Comparison of ENCODE assay signal across 21 cellular contexts in genomic region chr11:34775417-34775888, GRCh38.
DNase-seq lines count a peak whose midpoint lies in the region; ATAC-seq, FAIRE-seq and TF ChIP-seq lines count a peak whose summit lies in the region.
"Had no signal": no experiment of that assay in that cellular context is flagged by ENCODE, and none has a peak within 500 bp of the region (broad histone marks: within the 10 kb centered on the region; RNA-seq: fewer than 3 reads in every experiment).

No MANE protein-coding gene starts in this region.

- no peaks in the 10 kb centered on the region for H3K4me1 ChIP-seq in K562 (replicated peaks in 1 of 2; ENCODE audit: control insufficient read depth in 2 of 2, insufficient read depth in 2 of 2, low read length in 2 of 2)
- no peaks in the 10 kb centered on the region; the same call in 1 of the 2 replicates for H3K4me1 ChIP-seq in HepG2 (ENCODE audit: insufficient read depth, low read length)
- no peaks in the 10 kb centered on the region for H3K4me1 ChIP-seq in mesenchymal stem cell (ENCODE audit: control insufficient read depth, insufficient read depth, low read depth, low read length)

- no peak overlapping the region for H3K18ac ChIP-seq in mesenchymal stem cell (ENCODE audit: low read depth in 1 of 2, low read length in 2 of 2)

- H4K8ac ChIP-seq in mesenchymal stem cell (ENCODE audit: low read length): no peak overlapping the region

- no peaks in the 10 kb centered on the region for H3K79me1 ChIP-seq in mesenchymal stem cell (replicated peaks; ENCODE audit: low read length, poor library complexity, severe bottlenecking)

- no peak overlapping the region for H2BK5ac ChIP-seq in mesenchymal stem cell (ENCODE audit: low read depth, low read length, poor library complexity, severe bottlenecking)

- H3K9me1 ChIP-seq in K562 (ENCODE audit: control insufficient read depth, insufficient read depth, low read length): no peaks in the 10 kb centered on the region

- no peak overlapping the region for H3K14ac ChIP-seq in mesenchymal stem cell (ENCODE audit: low read length in 2 of 2)

- FAIRE-seq in K562 (lab: Jason Lieb, UNC): no peak
- no peak for FAIRE-seq in HepG2 (lab: Jason Lieb, UNC)
- FAIRE-seq: D721Med, GM12878, GM19239 had no signal

- TF ChIP-seq CTCF in K562 (IDR thresholded peaks at IDR 0.05 in 2 of 3, conservative IDR thresholded peaks at IDR 0.05 in 1 of 3; ENCODE audit: insufficient read depth in 2 of 3, low read depth in 1 of 3, low read length in 3 of 3) (no peak), HepG2 (CRISPR knock-in tag; IDR thresholded peaks at IDR 0.05) (no peak)

- no peak overlapping the region for H3K4me3 ChIP-seq in K562
- H3K4me3 ChIP-seq in HepG2 (replicated peaks in 1 of 3; ENCODE audit: insufficient read depth in 1 of 3, low read depth in 2 of 3, low read length in 3 of 3): no peak overlapping the region
- H3K4me3 ChIP-seq in mesenchymal stem cell (ENCODE audit: insufficient read depth in 1 of 2, low read depth in 1 of 2, low read length in 2 of 2): no peak overlapping the region
- H3K4me3 ChIP-seq: GM12878, GM23338 had no signal

- no peak for TF ChIP-seq RAD21 in K562 (CRISPR knock-in tag; conservative IDR thresholded peaks at IDR 0.05 in 1 of 2, IDR thresholded peaks at IDR 0.05 in 1 of 2)
- TF ChIP-seq RAD21 in HepG2 (CRISPR knock-in tag; IDR thresholded peaks at IDR 0.05): no peak

- no peaks in the 10 kb centered on the region for H3K36me3 ChIP-seq in K562 (ENCODE audit: control insufficient read depth, insufficient read depth, low read length)
- no peaks in the 10 kb centered on the region for H3K36me3 ChIP-seq in HepG2 (replicated peaks in 1 of 2; ENCODE audit: control insufficient read depth in 1 of 2, insufficient read depth in 2 of 2, low read length in 2 of 2)
- no peaks in the 10 kb centered on the region for H3K36me3 ChIP-seq in mesenchymal stem cell (ENCODE audit: control insufficient read depth in 1 of 2, insufficient read depth in 2 of 2, low read depth in 1 of 2, low read length in 2 of 2)

- TF ChIP-seq EP300 in K562 (IDR thresholded peaks at IDR 0.05; ENCODE audit: low read length): no peak
- no peak for TF ChIP-seq EP300 in HepG2 (IDR thresholded peaks at IDR 0.05; ENCODE audit: low read depth in 2 of 2, low read length in 2 of 2)
- no peak for TF ChIP-seq EP300 in HepG2 (CRISPR knock-in tag; IDR thresholded peaks at IDR 0.05; ENCODE audit: borderline replicate concordance)

- H2BK12ac ChIP-seq in mesenchymal stem cell (ENCODE audit: low read length in 2 of 2): no peak overlapping the region

- peak overlapping the region; percentile 65 for H2AFZ ChIP-seq in K562 (ENCODE audit: low read depth, low read length)
- no peak overlapping the region for H2AFZ ChIP-seq in HepG2 (ENCODE audit: low read length)
- peak overlapping the region; percentile 27 for H2AFZ ChIP-seq in mesenchymal stem cell (ENCODE audit: low read depth, low read length)
- H2AFZ ChIP-seq: GM23338 had no signal

- no peak overlapping the region for H2AK5ac ChIP-seq in mesenchymal stem cell (ENCODE audit: low read length, severe bottlenecking)

- CTCF ChIA-PET in K562 (lab: Yijun Ruan, JAX; ENCODE audit: low intra/inter-chr PET ratio) (no interaction called here), HepG2 (lab: Yijun Ruan, JAX; ENCODE audit: low intra/inter-chr PET ratio, low total read pairs) (no interaction called here)

- H3K4ac ChIP-seq in mesenchymal stem cell (ENCODE audit: low read depth in 1 of 2, low read length in 2 of 2): no peak overlapping the region

- H3K4me2 ChIP-seq in K562 (ENCODE audit: insufficient read depth, low read length) (no peak overlapping the region), HepG2 (ENCODE audit: low read depth, low read length) (no peak overlapping the region), mesenchymal stem cell (ENCODE audit: low read length, poor library complexity, severe bottlenecking) (no peak overlapping the region)
- H3K4me2 ChIP-seq: GM23338 had no signal

- DNase-seq in SK-MEL-5 (ENCODE audit: low read depth, low spot score) (peak; percentile 36), K562 (ENCODE audit: extremely low read depth in 1 of 4, low spot score in 3 of 4) (no peak), HepG2 (ENCODE audit: low spot score) (peak; percentile 19), mesenchymal stem cell (no peak), cerebellar nuclear complex (lab: John Stamatoyannopoulos, UW) (no peak), COLO829 (ENCODE audit: low spot score) (no peak)
- DNase-seq: C1 segment of cervical spinal cord; CD4-positive, CD25-positive, alpha-beta regulatory T cell; CD8-positive, alpha-beta T cell; DMS 273 treated with DMSO at 0.1 percent for 48 hours; DMS79; EL; GDM1; H9 had no signal

- TF ChIP-seq POLR2A in K562 (conservative IDR thresholded peaks at IDR 0.05): no peak
- TF ChIP-seq POLR2A in HepG2 (IDR thresholded peaks at IDR 0.05; ENCODE audit: insufficient read depth in 1 of 2, low read depth in 2 of 2, low read length in 2 of 2): no peak

- ATAC-seq in K562 (peak; percentile 23; the same call in 1 of the 3 replicates), HepG2 (no peak), HG02678 (IDR thresholded peaks at IDR 0.05; ENCODE audit: unreplicated experiment) (no peak), HG03139 (IDR thresholded peaks at IDR 0.05; ENCODE audit: unreplicated experiment) (no peak)
- ATAC-seq: CD8-positive, alpha-beta T cell; GM12878; GM23338; HCT116 had no signal

- H3K23ac ChIP-seq in mesenchymal stem cell (ENCODE audit: low read length in 2 of 2): no peak overlapping the region

- H2BK120ac ChIP-seq in mesenchymal stem cell (ENCODE audit: low read depth, low read length): no peak overlapping the region

- BruUV-seq in K562 (replicated peaks; lab: Mats Ljungman, UMichigan): no TSS peak
- no TSS peak for BruUV-seq in HepG2 (replicated peaks; lab: Mats Ljungman, UMichigan)

- no peak overlapping the region for H4K91ac ChIP-seq in mesenchymal stem cell (ENCODE audit: low read length)

- H3K79me2 ChIP-seq in K562 (ENCODE audit: control insufficient read depth, insufficient read depth, low read length) (no peaks in the 10 kb centered on the region), HepG2 (ENCODE audit: insufficient read depth, low read length) (no peaks in the 10 kb centered on the region)

- no peak overlapping the region for H2BK15ac ChIP-seq in mesenchymal stem cell (ENCODE audit: low read depth, poor library complexity, severe bottlenecking)

- H3K9me3 ChIP-seq in K562 (replicated peaks; ENCODE audit: control insufficient read depth, insufficient read depth, low read depth, low read length) (no peaks in the 10 kb centered on the region), HepG2 (ENCODE audit: low read length) (no peaks in the 10 kb centered on the region), mesenchymal stem cell (ENCODE audit: control insufficient read depth, low read length) (peaks cover 4% of the 10 kb centered on the region)

- H3K27me3 ChIP-seq in K562 (ENCODE audit: control insufficient read depth in 2 of 2, insufficient read depth in 2 of 2, low read length in 2 of 2) (no peaks in the 10 kb centered on the region), HepG2 (ENCODE audit: control insufficient read depth in 1 of 2, insufficient read depth in 2 of 2, low read length in 2 of 2) (no peaks in the 10 kb centered on the region; a peak in 1 of 5 replicates), mesenchymal stem cell (ENCODE audit: control insufficient read depth in 1 of 2, insufficient read depth in 1 of 2, low read length in 2 of 2) (peaks cover 0 to 12% of the 10 kb centered on the region in 2 experiments)

- POLR2A ChIA-PET in K562 (lab: Yijun Ruan, JAX): no interaction called here
- POLR2A ChIA-PET in HepG2 (lab: Yijun Ruan, JAX): no interaction called here

- in situ Hi-C loops in SK-MEL-5 (cut with HindIII; ENCODE audit: low pct_unique_long_range_greater_than_20kb, low sequenced_read_pairs): no loop called here
- in situ Hi-C loops in K562 (cut with MboI): no loop called here
- in situ Hi-C loops in HepG2 (cut with HindIII; ENCODE audit: extremely low pct_ligation_motif_present, low pct_unique_long_range_greater_than_20kb): no loop called here

- 38% methylated on average over 4 of the region's 4 CpGs for WGBS in K562 (ENCODE audit: insufficient coverage, low coverage, missing lambda C conversion rate)
- WGBS in HepG2 (ENCODE audit: low lambda C conversion rate): 56% methylated on average over 4 of the region's 4 CpGs
- 95% methylated on average over 4 of the region's 4 CpGs for WGBS in mesenchymal stem cell

- peak overlapping the region; percentile 7; the same call in 1 of the 3 replicates for H3K27ac ChIP-seq in K562 (ENCODE audit: extremely low read depth, low read depth, low read length)
- H3K27ac ChIP-seq in HepG2 (ENCODE audit: extremely low read length, insufficient read depth, low read length): no peak overlapping the region
- no peak overlapping the region for H3K27ac ChIP-seq in mesenchymal stem cell (ENCODE audit: low read length, poor library complexity, severe bottlenecking)

- intact Hi-C loops in K562 (cut with micrococcal nuclease) (no loop called here), HepG2 (cut with micrococcal nuclease; ENCODE audit: unreplicated experiment) (no loop called here)

- no peaks in the 10 kb centered on the region for H4K20me1 ChIP-seq in K562 (replicated peaks; ENCODE audit: control insufficient read depth, insufficient read depth, low read length)
- no peaks in the 10 kb centered on the region for H4K20me1 ChIP-seq in HepG2 (ENCODE audit: insufficient read depth, low read length)

- no peak overlapping the region for H3K9ac ChIP-seq in K562 (ENCODE audit: insufficient read depth in 1 of 2, low read depth in 2 of 2, low read length in 2 of 2)
- no peak overlapping the region for H3K9ac ChIP-seq in HepG2 (ENCODE audit: insufficient read depth, low read depth, low read length)
- no peak overlapping the region for H3K9ac ChIP-seq in mesenchymal stem cell (ENCODE audit: low read length)

TF ChIP-seq in K562, 482 proteins besides CTCF, POLR2A, EP300 and RAD21 (continues in another document):
- TF ChIP-seq CEBPB (tag; IDR thresholded peaks at IDR 0.05) (peak; percentile 45), NR4A1 (CRISPR knock-in tag; IDR thresholded peaks at IDR 0.05) (no peak), NR4A1 (tag; IDR thresholded peaks at IDR 0.05) (peak; percentile 85), HDAC8 (tag; IDR thresholded peaks at IDR 0.05) (peak; percentile 85; the same call in 1 of the 2 replicates), KLF1 (tag; IDR thresholded peaks at IDR 0.05) (0 out of 2 replicates have a peak, but pooled peaks have one; percentile 22), NUFIP1 (IDR thresholded peaks at IDR 0.05; ENCODE audit: partially characterized antibody) (no peak), CCAR2 (IDR thresholded peaks at IDR 0.05; ENCODE audit: low read depth, low read length) (no peak)

TF ChIP-seq in HepG2, 621 proteins besides CTCF, POLR2A, EP300 and RAD21 (continues in another document):
- TF ChIP-seq EED (CRISPR knock-in tag; IDR thresholded peaks at IDR 0.05) (no peak), ZNF883 (CRISPR knock-in tag; IDR thresholded peaks at IDR 0.05; ENCODE audit: not compliant biosample characterization) (no peak), CEBPB (IDR thresholded peaks at IDR 0.05; ENCODE audit: borderline replicate concordance, low read depth, low read length) (peak; percentile 68; the same call in 1 of the 2 replicates), FOXO1 (CRISPR knock-in tag; IDR thresholded peaks at IDR 0.05) (no peak), RFX5 (IDR thresholded peaks at IDR 0.05; ENCODE audit: low read depth, low read length) (peak; percentile 73), ZNF33B (CRISPR knock-in tag; IDR thresholded peaks at IDR 0.05) (no peak)

Comparison
In these comparisons a context has a peak if more than half of its experiments do, and no peak if none do; other contexts are left out.
1. DNase-seq: peak in SK-MEL-5 (single experiment) and HepG2 (single experiment); none in K562 (0 of 4), mesenchymal stem cell (single experiment), cerebellar nuclear complex (0 of 2) and COLO829 (single experiment).